8 cellular contexts compared by ENCODE assay signal in genomic region chr1:121543988-121544387, GRCh38.
DNase-seq lines count a peak whose midpoint lies in the region; ATAC-seq, FAIRE-seq and TF ChIP-seq lines count a peak whose summit lies in the region.
"Not testable (repeated sequence)": the region's sequence is repeated elsewhere in the genome, so short reads cannot be mapped to it uniquely, and the experiment has no call there.

No MANE protein-coding gene starts in this region.

- H2BK20ac ChIP-seq in H1 (ENCODE audit: low read length) = not testable (repeated sequence)

- FAIRE-seq in H1 (lab: Jason Lieb, UNC) = peak; percentile 91

- TF ChIP-seq CTCF in DOHH2 (IDR thresholded peaks at IDR 0.05; ENCODE audit: low read depth, low read length, poor library complexity, severe bottlenecking); HEK293 (tag by site-specific recombination; IDR thresholded peaks at IDR 0.05); Loucy (conservative IDR thresholded peaks at IDR 0.05; ENCODE audit: low read length); WTC11 (IDR thresholded peaks at IDR 0.05); mammary epithelial cell (conservative IDR thresholded peaks at IDR 0.05 in 1 of 2, IDR thresholded peaks at IDR 0.05 in 1 of 2; ENCODE audit: extremely low read depth in 1 of 2, insufficient read depth in 1 of 2, low read depth in 1 of 2, low read length in 2 of 2); H1 (IDR thresholded peaks at IDR 0.05; ENCODE audit: control extremely low read depth in 1 of 3, insufficient read depth in 1 of 3, low read depth in 1 of 3, low read length in 3 of 3); smooth muscle cell (IDR thresholded peaks at IDR 0.05; ENCODE audit: borderline replicate concordance, insufficient read depth, poor library complexity, severe bottlenecking): not testable (repeated sequence)

- not testable (repeated sequence) for H3K14ac ChIP-seq in H1 (ENCODE audit: insufficient read length)

- not testable (repeated sequence) for TF ChIP-seq EP300 in H1 (IDR thresholded peaks at IDR 0.05; ENCODE audit: borderline replicate concordance in 1 of 2, low read depth in 2 of 2, low read length in 2 of 2)

- not testable (repeated sequence) for H4K8ac ChIP-seq in H1 (ENCODE audit: extremely low read depth, insufficient read depth, low read length)

- not testable (repeated sequence) for H4K91ac ChIP-seq in H1 (replicated peaks; ENCODE audit: insufficient read length, low read length)

- POLR2A ChIA-PET in HEK293 (lab: Yijun Ruan, JAX); WTC11 (lab: Charles Lee); H1 (lab: Charles Lee; ENCODE audit: partially characterized antibody): not testable (repeated sequence)

- not testable (repeated sequence) for H3K4me3 Mint-ChIP-seq in WTC11

- 0% methylated on average over 3 of the region's 4 CpGs for WGBS in mammary epithelial cell (ENCODE audit: low coverage, missing lambda C conversion rate)
- 87% methylated on average over 4 of the region's 4 CpGs; no CpG with 5 or more reads in 1 of the 2 experiments for WGBS in H1 (ENCODE audit: extremely low coverage in 1 of 2, insufficient coverage in 1 of 2, insufficient read length in 1 of 2, insufficient replicate concordance in 2 of 2, low coverage in 1 of 2, low lambda C conversion rate in 2 of 2, missing lambda C conversion rate in 1 of 2), 2 experiments
- WGBS in smooth muscle cell (ENCODE audit: low lambda C conversion rate) = 78% methylated on average over 4 of the region's 4 CpGs

- H3K79me2 ChIP-seq in DOHH2 (ENCODE audit: control insufficient read depth, low read length) = peaks cover 18% of the 10 kb centered on the region
- H3K79me2 ChIP-seq in Loucy (ENCODE audit: insufficient read depth, low read length); mammary epithelial cell (ENCODE audit: insufficient read depth, low read length); H1 (ENCODE audit: control insufficient read depth in 1 of 2, insufficient read depth in 2 of 2, low read length in 2 of 2); smooth muscle cell (ENCODE audit: low read depth): not testable (repeated sequence)

- H3K4me2 ChIP-seq in DOHH2 (ENCODE audit: low read length); Loucy (ENCODE audit: low read depth, low read length, poor library complexity, severe bottlenecking); H1 (ENCODE audit: insufficient read depth in 1 of 2, low read depth in 2 of 2, low read length in 2 of 2); smooth muscle cell: not testable (repeated sequence)
- H3K4me2 ChIP-seq in mammary epithelial cell (ENCODE audit: insufficient read depth, low read depth, low read length) = peak overlapping the region; percentile 51

- not testable (repeated sequence) for H2BK12ac ChIP-seq in H1 (ENCODE audit: low read depth, low read length)

- not testable (repeated sequence) for H4K5ac ChIP-seq in H1 (ENCODE audit: insufficient read length, low read depth, low read length)

- not testable (repeated sequence) for ATAC-seq in WTC11

- H2BK5ac ChIP-seq in H1 (ENCODE audit: low read depth, low read length) = not testable (repeated sequence)

- H3K18ac ChIP-seq in H1 (ENCODE audit: extremely low read depth, low read length) = not testable (repeated sequence)

- H3K4me3 ChIP-seq in DOHH2 (ENCODE audit: low read length); HEK293 (ENCODE audit: low read depth, low read length); Loucy (ENCODE audit: low read length, poor library complexity, severe bottlenecking); mammary epithelial cell (replicated peaks in 1 of 3; ENCODE audit: insufficient read depth in 1 of 3, low read depth in 2 of 3, low read length in 3 of 3); H1 (ENCODE audit: extremely low read depth in 1 of 4, insufficient read depth in 2 of 4, low read depth in 3 of 4, low read length in 4 of 4); smooth muscle cell: not testable (repeated sequence)

- H3K36me3 ChIP-seq in DOHH2 (ENCODE audit: control insufficient read depth, low read length); HEK293 (ENCODE audit: control insufficient read depth in 2 of 2, insufficient read depth in 1 of 2, low read length in 2 of 2); Loucy (ENCODE audit: insufficient read depth, low read length); mammary epithelial cell (ENCODE audit: insufficient read depth, low read length); H1 (ENCODE audit: control insufficient read depth in 2 of 4, insufficient read depth in 4 of 4, low read length in 3 of 4); smooth muscle cell (ENCODE audit: low read depth): not testable (repeated sequence)

- H3K27ac ChIP-seq in DOHH2 (ENCODE audit: low read depth, low read length) (peak overlapping the region; percentile 70; the same call in 1 of the 2 replicates), mammary epithelial cell (ENCODE audit: insufficient read depth, low read depth, low read length) (peak overlapping the region; percentile 22), epithelial cell of prostate (peak overlapping the region; percentile 30), smooth muscle cell (ENCODE audit: low read depth) (peak overlapping the region; percentile 52)
- H3K27ac ChIP-seq in HEK293 (ENCODE audit: extremely low read depth, low read depth, low read length); H1 (ENCODE audit: low read depth, low read length): not testable (repeated sequence)

- peaks cover 10% of the 10 kb centered on the region; the same call in 1 of the 2 replicates for H3F3A ChIP-seq in DOHH2 (ENCODE audit: control insufficient read depth, insufficient read depth)
- H3F3A ChIP-seq in Loucy (ENCODE audit: low read depth); smooth muscle cell (ENCODE audit: low read depth): not testable (repeated sequence)

- H3K4ac ChIP-seq in H1 (replicated peaks; ENCODE audit: insufficient read length, low read depth, low read length) = not testable (repeated sequence)

- not testable (repeated sequence) for H3K27me3 Mint-ChIP-seq in WTC11 (ENCODE audit: low read depth)

- H3K56ac ChIP-seq in H1 (replicated peaks; ENCODE audit: insufficient read length, low read depth, low read length) = not testable (repeated sequence)

- not testable (repeated sequence) for TF ChIP-seq RAD21 in H1 (IDR thresholded peaks at IDR 0.05 in 1 of 2, conservative IDR thresholded peaks at IDR 0.05 in 1 of 2; ENCODE audit: low read depth in 2 of 2, low read length in 2 of 2)

- H3K9me3 Mint-ChIP-seq in WTC11 = not testable (repeated sequence)

- not testable (repeated sequence) for H3K79me1 ChIP-seq in H1 (ENCODE audit: low read depth, low read length)

- in situ Hi-C loops in mammary epithelial cell (cut with MboI; ENCODE audit: low sequenced_read_pairs in 2 of 2) = not testable (repeated sequence)

- not testable (repeated sequence) for TF ChIP-seq POLR2A in H1 (IDR thresholded peaks at IDR 0.05; ENCODE audit: control extremely low read depth in 1 of 2, low read depth in 2 of 2, low read length in 2 of 2)

- dilution Hi-C loops in mammary epithelial cell (cut with HindIII; ENCODE audit: low sequenced_read_pairs) = not testable (repeated sequence)

- not testable (repeated sequence) for H2BK120ac ChIP-seq in H1 (replicated peaks; ENCODE audit: low read depth, low read length)

- BruUV-seq in mammary epithelial cell (replicated peaks; lab: Mats Ljungman, UMichigan) = not testable (repeated sequence)

- intact Hi-C loops in mammary epithelial cell (cut with micrococcal nuclease) = not testable (repeated sequence)

- H3K4me1 Mint-ChIP-seq in WTC11 = peaks cover 19% of the 10 kb centered on the region

- not testable (repeated sequence) for H3K36me3 Mint-ChIP-seq in WTC11

- H3K23ac ChIP-seq in H1 (ENCODE audit: insufficient read length) = not testable (repeated sequence)

- H3K27ac Mint-ChIP-seq in WTC11 = peak overlapping the region; percentile 19; the same call in 1 of the 2 replicates

- not testable (repeated sequence) for DNase-seq in WTC11 (ENCODE audit: low spot score); H1 (ENCODE audit: low read depth in 1 of 2, low spot score in 2 of 2); epithelial cell of prostate (ENCODE audit: low read depth, low spot score); smooth muscle cell (lab: John Stamatoyannopoulos, UW; ENCODE audit: unreplicated experiment)
- peak; percentile 6 for DNase-seq in mammary epithelial cell

- peak overlapping the region; percentile 11 for H3K9ac ChIP-seq in Loucy (ENCODE audit: low read depth, low read length, poor library complexity, severe bottlenecking)
- H3K9ac ChIP-seq in mammary epithelial cell (ENCODE audit: insufficient read depth, low read length); H1 (replicated peaks in 1 of 4; ENCODE audit: extremely low read depth in 1 of 4, low read depth in 3 of 4, low read length in 3 of 4); smooth muscle cell (ENCODE audit: low read depth): not testable (repeated sequence)

- not testable (repeated sequence) for H3K9me2 ChIP-seq in DOHH2 (replicated peaks; ENCODE audit: control insufficient read depth, low read length); Loucy (replicated peaks; ENCODE audit: low read depth, low read length)

- not testable (repeated sequence) for H4K20me1 ChIP-seq in DOHH2 (ENCODE audit: control insufficient read depth, insufficient read depth, low read depth, low read length); Loucy (ENCODE audit: insufficient read depth, low read length, poor library complexity, severe bottlenecking); mammary epithelial cell (ENCODE audit: insufficient read depth, low read length); H1 (replicated peaks in 1 of 2; ENCODE audit: control insufficient read depth in 1 of 2, insufficient read depth in 2 of 2, low read length in 2 of 2); smooth muscle cell (ENCODE audit: low read depth)

- CTCF ChIA-PET in HEK293 (lab: Yijun Ruan, JAX); WTC11 (lab: Charles Lee); mammary epithelial cell (lab: Charles Lee; ENCODE audit: low non-redundant PET); H1 (lab: Charles Lee; ENCODE audit: partially characterized antibody): not testable (repeated sequence)

- not testable (repeated sequence) for H3K9me3 ChIP-seq in DOHH2 (ENCODE audit: control insufficient read depth, insufficient read depth, low read length); HEK293 (ENCODE audit: control insufficient read depth, insufficient read depth, low read depth, low read length); Loucy (ENCODE audit: insufficient read depth, low read depth, low read length); mammary epithelial cell (replicated peaks; ENCODE audit: insufficient read depth, low read length); H1 (ENCODE audit: insufficient read depth in 2 of 2, low read depth in 1 of 2, low read length in 1 of 2); smooth muscle cell (replicated peaks; ENCODE audit: low read depth)

- not testable (repeated sequence) for H2AK5ac ChIP-seq in H1 (ENCODE audit: low read depth, low read length)

- H2BK15ac ChIP-seq in H1 (ENCODE audit: low read length) = not testable (repeated sequence)

- not testable (repeated sequence) for H3K23me2 ChIP-seq in H1 (ENCODE audit: low read depth, low read length)

- H3K4me1 ChIP-seq in DOHH2 (ENCODE audit: control insufficient read depth, low read length) = peaks cover 53% of the 10 kb centered on the region
- not testable (repeated sequence) for H3K4me1 ChIP-seq in HEK293 (ENCODE audit: control insufficient read depth, insufficient read depth, low read length); mammary epithelial cell (ENCODE audit: insufficient read depth, low read length); H1 (replicated peaks in 1 of 4; ENCODE audit: control insufficient read depth in 3 of 4, insufficient read depth in 4 of 4, low read length in 3 of 4); smooth muscle cell (ENCODE audit: low read depth)
- H3K4me1 ChIP-seq in Loucy (ENCODE audit: insufficient read depth, low read length, poor library complexity, severe bottlenecking) = peaks cover 18% of the 10 kb centered on the region

- H3K27me3 ChIP-seq in DOHH2 (ENCODE audit: control insufficient read depth, low read length); Loucy (ENCODE audit: insufficient read depth, low read length, poor library complexity, severe bottlenecking); mammary epithelial cell (ENCODE audit: insufficient read depth, low read length); H1 (replicated peaks in 1 of 4; ENCODE audit: control insufficient read depth in 3 of 4, extremely low read depth in 1 of 4, insufficient read depth in 3 of 4, low read length in 3 of 4); smooth muscle cell (ENCODE audit: low read depth): not testable (repeated sequence)

- not testable (repeated sequence) for H2AFZ ChIP-seq in Loucy (ENCODE audit: low read length); H1 (ENCODE audit: low read length)
- H2AFZ ChIP-seq in mammary epithelial cell (ENCODE audit: low read depth, low read length) (peak overlapping the region; percentile 28), smooth muscle cell (ENCODE audit: low read depth) (peak overlapping the region; percentile 54)
